Comparison of ENCODE assay signal across 8 cellular contexts in the genomic region with DNA sequence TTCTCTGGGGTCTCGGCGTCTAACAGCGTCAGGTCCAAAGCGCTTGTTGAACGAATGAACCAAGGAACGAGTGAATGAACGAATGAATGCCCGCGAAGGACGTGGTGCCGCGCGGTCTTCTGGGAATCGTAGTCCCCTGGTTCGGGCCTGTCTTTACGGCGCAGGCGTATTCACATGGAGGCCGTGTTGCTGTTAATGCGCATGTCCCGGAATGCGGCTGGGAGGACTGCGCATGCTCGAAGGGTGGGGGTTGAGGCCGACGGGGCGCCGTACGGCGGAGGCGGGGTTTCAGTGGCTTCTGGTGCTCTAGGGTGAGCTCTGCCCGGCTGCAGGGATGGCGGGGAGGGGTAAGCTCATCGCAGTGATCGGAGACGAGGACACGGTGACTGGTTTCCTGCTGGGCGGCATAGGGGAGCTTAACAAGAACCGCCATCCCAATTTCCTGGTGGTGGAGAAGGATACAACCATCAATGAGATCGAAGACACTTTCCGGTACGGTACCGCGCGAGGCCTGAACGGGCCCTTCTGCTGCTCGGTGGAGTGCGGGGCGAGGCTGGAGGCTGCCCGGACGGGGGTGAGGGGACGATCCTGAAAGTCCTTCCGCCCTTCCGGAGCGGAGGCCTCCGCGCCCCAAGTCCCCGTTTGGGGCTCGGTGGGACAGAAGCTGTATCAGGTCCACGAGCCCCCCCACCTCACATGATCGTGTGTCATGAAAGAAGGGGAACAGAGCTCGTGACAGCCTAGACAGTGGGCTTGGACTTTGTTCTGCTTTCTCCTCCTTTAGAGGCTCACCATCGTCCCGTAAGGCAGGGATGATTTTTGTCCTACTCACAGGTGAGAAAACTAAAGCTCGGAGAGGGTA. TPM values are rescaled to one million over a fixed set of nuclear protein-coding genes. Genes with fewer than 3 reads are reported as not detected.
A peak's percentile ranks its signal among the peaks of the same experiment; 100 is the strongest.
DNase-seq lines count a peak whose midpoint lies in the region; ATAC-seq and TF ChIP-seq lines count a peak whose summit lies in the region.

A gene with protein sequence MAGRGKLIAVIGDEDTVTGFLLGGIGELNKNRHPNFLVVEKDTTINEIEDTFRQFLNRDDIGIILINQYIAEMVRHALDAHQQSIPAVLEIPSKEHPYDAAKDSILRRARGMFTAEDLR (plus strand): TSS at position 286 of the 862 bp plus-strand sequence. CDS start 49 bp downstream, at position 335.

- 0 to 1% methylated on average over 65 of the region's 65 CpGs for WGBS in esophagus, 2 donors

- H3K4me3 ChIP-seq in KMS-11 (IDR thresholded peaks at IDR 0.05; ENCODE audit: insufficient read depth, low read depth, low read length) = no peak within 1 kb of the TSS
- peak within 1 kb of the TSS; percentile 50 to 88 (median 82) for H3K4me3 ChIP-seq in Peyer's patch
- peak within 1 kb of the TSS; percentile 80 to 93 for H3K4me3 ChIP-seq in esophagus (ENCODE audit: low read depth in 1 of 2, low read length in 2 of 2)
- peak within 1 kb of the TSS; percentile 92 to 97 for H3K4me3 ChIP-seq in muscle layer of colon (ENCODE audit: low read depth in 1 of 2, low read length in 2 of 2)

- H4K20me1 ChIP-seq in KMS-11 (ENCODE audit: insufficient read depth) = no peaks in the 10 kb centered on the region

- DNase-seq in DMS53 treated with DMSO at 0.1 percent for 48 hours (lab: John Stamatoyannopoulos, UW; ENCODE audit: unreplicated experiment) (peak; percentile 97), Peyer's patch (peak; percentile 95 to 99 (median 99))
- peak; percentile 100 for DNase-seq in activated T-cell treated with anti-CD3 and anti-CD28 coated beads, Interleukin-2, amount 50 U/mL, for 48 hours
- peak; percentile 98 for DNase-seq in stimulated activated CD8-positive, alpha-beta memory T cell treated with anti-CD3 and anti-CD28 coated beads, Interleukin-7, amount 100 ng/mL, for 24 hours (ENCODE audit: low read depth)

- H3K9me3 ChIP-seq in Peyer's patch (no peaks in the 10 kb centered on the region), esophagus (ENCODE audit: control insufficient read depth in 2 of 2, insufficient read depth in 1 of 2, low read depth in 1 of 2, low read length in 1 of 2) (no peaks in the 10 kb centered on the region), muscle layer of colon (ENCODE audit: low read length) (no peaks in the 10 kb centered on the region)

- H3K27ac ChIP-seq in KMS-11 = peak within 1 kb of the TSS; percentile 14; the same call in 1 of the 2 replicates
- H3K27ac ChIP-seq in Peyer's patch = peak within 1 kb of the TSS; percentile 69 to 87 (median 80)
- H3K27ac ChIP-seq in esophagus (ENCODE audit: low read depth in 2 of 2, low read length in 1 of 2) = peak within 1 kb of the TSS; percentile 54 to 79
- H3K27ac ChIP-seq in muscle layer of colon (ENCODE audit: low read depth, low read length) = peak within 1 kb of the TSS; percentile 75

- H3K79me2 ChIP-seq in KMS-11 (ENCODE audit: insufficient read depth, low read depth) = peaks cover 26% of the 10 kb centered on the region; the same call in 1 of the 2 replicates

- ATAC-seq in GM21723 (IDR thresholded peaks at IDR 0.05; ENCODE audit: unreplicated experiment) = peak; percentile 86

- H3K4me2 ChIP-seq in KMS-11 = peak within 1 kb of the TSS; percentile 78

- H3K4me1 ChIP-seq in KMS-11 (ENCODE audit: low read depth, poor library complexity, severe bottlenecking) (peaks cover 45% of the 10 kb centered on the region), Peyer's patch (peaks cover 0 to 24% (median 0%) of the 10 kb centered on the region in 4 donors), esophagus (ENCODE audit: control insufficient read depth in 2 of 2, insufficient read depth in 2 of 2, low read length in 1 of 2) (peaks cover 0 to 28% of the 10 kb centered on the region in 2 donors), muscle layer of colon (ENCODE audit: insufficient read depth, low read length) (peaks cover 43% of the 10 kb centered on the region)

- H3K9ac ChIP-seq in KMS-11 = peak within 1 kb of the TSS; percentile 56; the same call in 1 of the 2 replicates
- H3K9ac ChIP-seq in muscle layer of colon (ENCODE audit: low read length) = peak within 1 kb of the TSS; percentile 79

- TF ChIP-seq CTCF in KMS-11 (conservative IDR thresholded peaks at IDR 0.05; ENCODE audit: low read depth, low read length) = no peak
- TF ChIP-seq CTCF in Peyer's patch (IDR thresholded peaks at IDR 0.05) = peak in 3 of 6 experiments; percentile 26 to 36 (median 33)

- TF ChIP-seq POLR2A in Peyer's patch (IDR thresholded peaks at IDR 0.05) = peak; percentile 71 to 85

- H3K36me3 ChIP-seq in KMS-11 (ENCODE audit: insufficient read depth) (no peaks in the 10 kb centered on the region), Peyer's patch (peaks cover 0 to 14% (median 0%) of the 10 kb centered on the region in 3 donors), esophagus (ENCODE audit: control insufficient read depth in 2 of 2, insufficient read depth in 2 of 2, low read length in 1 of 2) (peaks cover 0 to 18% of the 10 kb centered on the region in 2 donors), muscle layer of colon (ENCODE audit: insufficient read depth, low read length) (peaks cover 10% of the 10 kb centered on the region)

- H3K27me3 ChIP-seq in KMS-11 (ENCODE audit: insufficient read depth, low read depth) (no peaks in the 10 kb centered on the region), Peyer's patch (no peaks in the 10 kb centered on the region), esophagus (ENCODE audit: control insufficient read depth in 1 of 2, insufficient read depth in 2 of 2, low read length in 2 of 2) (no peaks in the 10 kb centered on the region), muscle layer of colon (ENCODE audit: control insufficient read depth in 1 of 2, insufficient read depth in 2 of 2, low read length in 2 of 2) (no peaks in the 10 kb centered on the region)

- peak within 1 kb of the TSS; percentile 91 for H2AFZ ChIP-seq in KMS-11 (ENCODE audit: low read depth)

RNA-seq across cellular contexts. Expression of the gene that starts here (rescaled TPM):
- 10 to 100 TPM; 71.3 to 88.3 (median 84.6) TPM for total RNA-seq in Peyer's patch
- 100 to 1,000 TPM; 260 to 273 TPM for polyA plus RNA-seq in esophagus

Comparison
In these comparisons a context has a peak if more than half of its experiments do, and no peak if none do; other contexts are left out.
1. H3K27ac ChIP-seq: peak in every context shown above with its lines; median percentile 80 in Peyer's patch; 75 in muscle layer of colon; 66 in esophagus; 14 in KMS-11.